Comparison of ENCODE assay signal across 15 cellular contexts in genomic region chr2:42974303-42974696, GRCh38.
A peak's percentile ranks its signal among the peaks of the same experiment; 100 is the strongest.
DNase-seq lines count a peak whose midpoint lies in the region; ATAC-seq, FAIRE-seq and TF ChIP-seq lines count a peak whose summit lies in the region.
"Had no signal": no experiment of that assay in that cellular context is flagged by ENCODE, and none has a peak within 500 bp of the region (broad histone marks: within the 10 kb centered on the region; RNA-seq: fewer than 3 reads in every experiment).

No MANE protein-coding gene starts in this region.

- H3K4me1 ChIP-seq in A549 (peaks cover 37% of the 10 kb centered on the region), RWPE2 (ENCODE audit: insufficient read depth, poor library complexity, severe bottlenecking) (peaks cover 4% of the 10 kb centered on the region)

- CTCF ChIA-PET in A549 (lab: Yijun Ruan, JAX) = interaction anchor here (0.7 to 11.6 kb wide), 61 partner anchors 8 to 568 kb away, joined by 3 to 253 read pairs (median 6); partner anchors contain the start of gene ZFP36L2

- H3K9me3 ChIP-seq in A549 = no peaks in the 10 kb centered on the region
- H3K9me3 ChIP-seq in RWPE2 (ENCODE audit: severe bottlenecking) = no peaks in the 10 kb centered on the region
- H3K9me3 ChIP-seq: SJCRH30 had no signal

- H3K4me3 ChIP-seq in A549 (no peak overlapping the region), RWPE2 (ENCODE audit: severe bottlenecking) (no peak overlapping the region), fibroblast of the aortic adventitia (ENCODE audit: low read depth, low read length) (no peak overlapping the region)
- H3K4me3 ChIP-seq: GM12878 had no signal

- TF ChIP-seq RAD21 in A549 (conservative IDR thresholded peaks at IDR 0.05 in 1 of 2, IDR thresholded peaks at IDR 0.05 in 1 of 2) = no peak

- ATAC-seq in A549 = no peak
- ATAC-seq in RWPE2 (ENCODE audit: low read depth) = no peak
- no peak for ATAC-seq in stimulated activated naive CD8-positive, alpha-beta T cell treated with anti-CD3 and anti-CD28 coated beads, Interleukin-15, Interleukin-2, amounts not matched to agents 100 U/mL and 50 U/mL, for 24 hours

- no peaks in the 10 kb centered on the region for H3K36me3 ChIP-seq in RWPE2 (ENCODE audit: low read depth)
- H3K36me3 ChIP-seq: SJCRH30 had no signal

- no peak overlapping the region for H3K4me2 ChIP-seq in A549

- H3K27me3 Mint-ChIP-seq in osteocyte (ENCODE audit: unreplicated experiment) = no peaks in the 10 kb centered on the region
- H3K27me3 Mint-ChIP-seq in immature natural killer cell (ENCODE audit: low read depth in 3 of 3) = peaks cover 0 to 6% (median 3%) of the 10 kb centered on the region in 3 donors
- H3K27me3 Mint-ChIP-seq: activated naive CD4-positive, alpha-beta T cell treated with anti-CD3 and anti-CD28 coated beads, Interleukin-2, amount 50 U/mL, for 24 hours had no signal

- DNase-seq in A549 (ENCODE audit: low read depth in 1 of 2, low spot score in 1 of 2) (no peak), RWPE2 (ENCODE audit: low spot score) (no peak), fibroblast of the aortic adventitia (ENCODE audit: low read depth) (peak; percentile 85), osteocyte (ENCODE audit: extremely low spot score, unreplicated experiment) (no peak), immature natural killer cell (no peak), COLO829 (ENCODE audit: low spot score) (no peak)
- DNase-seq in activated CD4-positive, alpha-beta T cell treated with anti-CD3 and anti-CD28 coated beads for 48 hours = no peak
- no peak for DNase-seq in stimulated activated naive CD8-positive, alpha-beta T cell treated with anti-CD3 and anti-CD28 coated beads, Interleukin-15, Interleukin-2, amounts not matched to agents 100 U/mL and 50 U/mL, for 24 hours
- DNase-seq: KG1, NCI-H187 treated with DMSO at 0.1 percent for 48 hours had no signal

- no peak for FAIRE-seq in A549 (lab: Jason Lieb, UNC)
- FAIRE-seq: GM12878, TTC549, urothelium cell line had no signal

- no peaks in the 10 kb centered on the region for H3K9me3 Mint-ChIP-seq in osteocyte (ENCODE audit: unreplicated experiment)
- no peaks in the 10 kb centered on the region for H3K9me3 Mint-ChIP-seq in immature natural killer cell
- H3K9me3 Mint-ChIP-seq: activated naive CD4-positive, alpha-beta T cell treated with anti-CD3 and anti-CD28 coated beads, Interleukin-2, amount 50 U/mL, for 24 hours had no signal

- H3K4me3 Mint-ChIP-seq in osteocyte (ENCODE audit: unreplicated experiment) = no peak overlapping the region
- H3K4me3 Mint-ChIP-seq in immature natural killer cell = peak overlapping the region in 1 of 5 donors; percentile 8
- H3K4me3 Mint-ChIP-seq: activated naive CD4-positive, alpha-beta T cell treated with anti-CD3 and anti-CD28 coated beads, Interleukin-2, amount 50 U/mL, for 24 hours had no signal

- peaks cover 39% of the 10 kb centered on the region for H3K4me1 Mint-ChIP-seq in osteocyte (ENCODE audit: unreplicated experiment)
- peaks cover 13 to 15% of the 10 kb centered on the region in 2 donors for H3K4me1 Mint-ChIP-seq in immature natural killer cell

- no peak for TF ChIP-seq POLR2A in A549 (IDR thresholded peaks at IDR 0.05; ENCODE audit: low read length)

- POLR2A ChIA-PET in A549 (lab: Yijun Ruan, JAX) = interaction anchor here (1.3 to 2.0 kb wide), 2 partner anchors 248 to 253 kb away, joined by 5 to 15 read pairs; partner anchors contain the start of gene ZFP36L2

- H3K27me3 ChIP-seq in RWPE2 (ENCODE audit: insufficient read depth, poor library complexity, severe bottlenecking) = no peaks in the 10 kb centered on the region
- H3K27me3 ChIP-seq: SJCRH30 had no signal

- TF ChIP-seq EP300 in A549 (IDR thresholded peaks at IDR 0.05) = no peak

- 57% methylated on average over 2 of the region's 2 CpGs for WGBS in A549 (ENCODE audit: missing lambda C conversion rate)

- TF ChIP-seq CTCF in A549 (IDR thresholded peaks at IDR 0.05) (no peak), RWPE2 (IDR thresholded peaks at IDR 0.05; ENCODE audit: poor library complexity, severe bottlenecking) (no peak), fibroblast of the aortic adventitia (IDR thresholded peaks at IDR 0.05; ENCODE audit: insufficient read depth, low read length) (no peak), osteocyte (IDR thresholded peaks at IDR 0.05) (no peak)

- H3K36me3 Mint-ChIP-seq in osteocyte (ENCODE audit: unreplicated experiment) (no peaks in the 10 kb centered on the region), immature natural killer cell (peaks cover 0 to 4% (median 0%) of the 10 kb centered on the region in 3 donors)
- H3K36me3 Mint-ChIP-seq: activated naive CD4-positive, alpha-beta T cell treated with anti-CD3 and anti-CD28 coated beads, Interleukin-2, amount 50 U/mL, for 24 hours had no signal

- H3K27ac ChIP-seq in A549 = peak overlapping the region; percentile 27 to 87; a peak in 2 of 6 replicates
- peak overlapping the region; percentile 60 for H3K27ac ChIP-seq in RWPE2 (ENCODE audit: poor library complexity, severe bottlenecking)
- H3K27ac ChIP-seq: SJCRH30 had no signal

- H3K27ac Mint-ChIP-seq in osteocyte (ENCODE audit: unreplicated experiment) (peak overlapping the region; percentile 31), immature natural killer cell (peak overlapping the region in 1 of 6 donors; percentile 8)
- H3K27ac Mint-ChIP-seq: activated naive CD4-positive, alpha-beta T cell treated with anti-CD3 and anti-CD28 coated beads, Interleukin-2, amount 50 U/mL, for 24 hours had no signal

TF ChIP-seq in A549, 52 proteins besides CTCF, POLR2A, EP300 and RAD21 (continues in another document):
- TF ChIP-seq EHMT2 (IDR thresholded peaks at IDR 0.05; ENCODE audit: low read depth) (no peak), HOXA7 (CRISPR knock-in tag; IDR thresholded peaks at IDR 0.05) (no peak), ZSCAN20 (CRISPR knock-in tag; IDR thresholded peaks at IDR 0.05) (no peak), HOXB13 (CRISPR knock-in tag; IDR thresholded peaks at IDR 0.05; ENCODE audit: low read depth) (no peak), CHD4 (IDR thresholded peaks at IDR 0.05; ENCODE audit: borderline replicate concordance) (no peak), HES2 (IDR thresholded peaks at IDR 0.05) (no peak), EHF (CRISPR knock-in tag; IDR thresholded peaks at IDR 0.05) (no peak), ZC3H11A (IDR thresholded peaks at IDR 0.05) (no peak), POLR2AphosphoS2 (conservative IDR thresholded peaks at IDR 0.05; ENCODE audit: low read length) (no peak), TP53 (CRISPR knock-in tag; IDR thresholded peaks at IDR 0.05) (no peak), CEBPB (IDR thresholded peaks at IDR 0.05) (no peak), MAZ (IDR thresholded peaks at IDR 0.05; ENCODE audit: borderline replicate concordance, low read depth, low read length) (no peak), REST (IDR thresholded peaks at IDR 0.05) (no peak), BHLHE40 (IDR thresholded peaks at IDR 0.05; ENCODE audit: low read depth, low read length) (no peak), RNF2 (IDR thresholded peaks at IDR 0.05; ENCODE audit: borderline replicate concordance, low read depth) (no peak), FOXS1 (CRISPR knock-in tag; IDR thresholded peaks at IDR 0.05) (no peak)
- TF ChIP-seq, protein P1, sequence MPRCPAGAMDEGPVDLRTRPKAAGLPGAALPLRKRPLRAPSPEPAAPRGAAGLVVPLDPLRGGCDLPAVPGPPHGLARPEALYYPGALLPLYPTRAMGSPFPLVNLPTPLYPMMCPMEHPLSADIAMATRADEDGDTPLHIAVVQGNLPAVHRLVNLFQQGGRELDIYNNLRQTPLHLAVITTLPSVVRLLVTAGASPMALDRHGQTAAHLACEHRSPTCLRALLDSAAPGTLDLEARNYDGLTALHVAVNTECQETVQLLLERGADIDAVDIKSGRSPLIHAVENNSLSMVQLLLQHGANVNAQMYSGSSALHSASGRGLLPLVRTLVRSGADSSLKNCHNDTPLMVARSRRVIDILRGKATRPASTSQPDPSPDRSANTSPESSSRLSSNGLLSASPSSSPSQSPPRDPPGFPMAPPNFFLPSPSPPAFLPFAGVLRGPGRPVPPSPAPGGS (IDR thresholded peaks at IDR 0.05) = no peak
- TF ChIP-seq, protein P2, sequence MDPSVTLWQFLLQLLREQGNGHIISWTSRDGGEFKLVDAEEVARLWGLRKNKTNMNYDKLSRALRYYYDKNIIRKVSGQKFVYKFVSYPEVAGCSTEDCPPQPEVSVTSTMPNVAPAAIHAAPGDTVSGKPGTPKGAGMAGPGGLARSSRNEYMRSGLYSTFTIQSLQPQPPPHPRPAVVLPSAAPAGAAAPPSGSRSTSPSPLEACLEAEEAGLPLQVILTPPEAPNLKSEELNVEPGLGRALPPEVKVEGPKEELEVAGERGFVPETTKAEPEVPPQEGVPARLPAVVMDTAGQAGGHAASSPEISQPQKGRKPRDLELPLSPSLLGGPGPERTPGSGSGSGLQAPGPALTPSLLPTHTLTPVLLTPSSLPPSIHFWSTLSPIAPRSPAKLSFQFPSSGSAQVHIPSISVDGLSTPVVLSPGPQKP (IDR thresholded peaks at IDR 0.05; ENCODE audit: low read depth, low read length) = no peak
